3 cellular contexts compared by ENCODE assay signal in the genomic region with DNA sequence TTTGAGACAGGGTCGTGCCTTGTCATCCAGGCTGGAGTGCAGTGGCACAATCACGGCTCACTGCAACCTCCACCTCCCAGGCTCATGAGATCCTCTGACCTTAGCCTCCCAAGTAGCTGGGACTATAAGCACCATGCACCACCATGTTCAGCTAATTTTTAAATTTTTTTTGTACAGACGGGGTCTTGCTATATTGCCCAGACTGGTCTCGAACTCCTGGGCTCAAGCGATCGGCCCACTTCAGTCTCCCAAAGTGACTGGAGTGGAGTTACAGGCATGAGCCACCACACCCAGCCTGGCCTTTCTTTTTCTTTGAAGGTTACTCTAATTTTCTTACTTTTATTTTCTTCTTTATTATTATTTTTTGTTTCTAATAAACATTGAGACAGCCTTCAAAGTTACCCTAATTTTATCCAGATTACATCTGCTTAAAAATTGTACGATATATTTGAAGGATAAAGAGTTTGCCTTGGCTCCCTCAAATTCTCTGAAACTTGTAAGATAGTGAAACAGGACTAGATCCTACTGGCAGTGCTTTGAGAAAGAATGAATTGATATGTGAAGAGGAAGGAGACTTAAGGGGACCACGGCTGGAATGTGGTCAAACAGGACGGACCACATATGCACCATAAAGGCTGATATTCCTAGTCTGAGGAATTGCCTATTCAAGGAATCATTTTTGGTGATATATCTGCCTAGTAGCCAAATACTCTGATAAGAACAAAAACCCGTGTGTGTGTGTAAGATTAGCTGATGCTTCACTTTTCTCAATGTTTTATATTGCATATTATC.
TF ChIP-seq lines count a peak whose summit lies in the region.

No MANE protein-coding gene starts in this region.

TF ChIP-seq in HEK293, 187 proteins besides CTCF, POLR2A, EP300 and RAD21:
- TF ChIP-seq OSR2 (tag by site-specific recombination; IDR thresholded peaks at IDR 0.05) = no peak
- no peak for TF ChIP-seq ZNF660 (tag by site-specific recombination; IDR thresholded peaks at IDR 0.05)
- TF ChIP-seq, protein P1, sequence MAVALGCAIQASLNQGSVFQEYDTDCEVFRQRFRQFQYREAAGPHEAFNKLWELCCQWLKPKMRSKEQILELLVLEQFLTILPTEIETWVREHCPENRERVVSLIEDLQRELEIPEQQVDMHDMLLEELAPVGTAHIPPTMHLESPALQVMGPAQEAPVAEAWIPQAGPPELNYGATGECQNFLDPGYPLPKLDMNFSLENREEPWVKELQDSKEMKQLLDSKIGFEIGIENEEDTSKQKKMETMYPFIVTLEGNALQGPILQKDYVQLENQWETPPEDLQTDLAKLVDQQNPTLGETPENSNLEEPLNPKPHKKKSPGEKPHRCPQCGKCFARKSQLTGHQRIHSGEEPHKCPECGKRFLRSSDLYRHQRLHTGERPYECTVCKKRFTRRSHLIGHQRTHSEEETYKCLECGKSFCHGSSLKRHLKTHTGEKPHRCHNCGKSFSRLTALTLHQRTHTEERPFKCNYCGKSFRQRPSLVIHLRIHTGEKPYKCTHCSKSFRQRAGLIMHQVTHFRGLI (tag by site-specific recombination; IDR thresholded peaks at IDR 0.05) = no peak
- TF ChIP-seq, protein P2, sequence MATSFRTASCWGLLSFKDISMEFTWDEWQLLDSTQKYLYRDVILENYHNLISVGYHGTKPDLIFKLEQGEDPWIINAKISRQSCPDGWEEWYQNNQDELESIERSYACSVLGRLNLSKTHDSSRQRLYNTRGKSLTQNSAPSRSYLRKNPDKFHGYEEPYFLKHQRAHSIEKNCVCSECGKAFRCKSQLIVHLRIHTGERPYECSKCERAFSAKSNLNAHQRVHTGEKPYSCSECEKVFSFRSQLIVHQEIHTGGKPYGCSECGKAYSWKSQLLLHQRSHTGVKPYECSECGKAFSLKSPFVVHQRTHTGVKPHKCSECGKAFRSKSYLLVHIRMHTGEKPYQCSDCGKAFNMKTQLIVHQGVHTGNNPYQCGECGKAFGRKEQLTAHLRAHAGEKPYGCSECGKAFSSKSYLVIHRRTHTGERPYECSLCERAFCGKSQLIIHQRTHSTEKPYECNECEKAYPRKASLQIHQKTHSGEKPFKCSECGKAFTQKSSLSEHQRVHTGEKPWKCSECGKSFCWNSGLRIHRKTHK (tag by site-specific recombination; IDR thresholded peaks at IDR 0.05) = no peak
- TF ChIP-seq ZNF121 (tag by site-specific recombination; IDR thresholded peaks at IDR 0.05) = peak; percentile 21; the same call in 1 of the 2 replicates
- TF ChIP-seq, protein P3, sequence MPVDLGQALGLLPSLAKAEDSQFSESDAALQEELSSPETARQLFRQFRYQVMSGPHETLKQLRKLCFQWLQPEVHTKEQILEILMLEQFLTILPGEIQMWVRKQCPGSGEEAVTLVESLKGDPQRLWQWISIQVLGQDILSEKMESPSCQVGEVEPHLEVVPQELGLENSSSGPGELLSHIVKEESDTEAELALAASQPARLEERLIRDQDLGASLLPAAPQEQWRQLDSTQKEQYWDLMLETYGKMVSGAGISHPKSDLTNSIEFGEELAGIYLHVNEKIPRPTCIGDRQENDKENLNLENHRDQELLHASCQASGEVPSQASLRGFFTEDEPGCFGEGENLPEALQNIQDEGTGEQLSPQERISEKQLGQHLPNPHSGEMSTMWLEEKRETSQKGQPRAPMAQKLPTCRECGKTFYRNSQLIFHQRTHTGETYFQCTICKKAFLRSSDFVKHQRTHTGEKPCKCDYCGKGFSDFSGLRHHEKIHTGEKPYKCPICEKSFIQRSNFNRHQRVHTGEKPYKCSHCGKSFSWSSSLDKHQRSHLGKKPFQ (tag by site-specific recombination; IDR thresholded peaks at IDR 0.05) = no peak

TF ChIP-seq in H1, 55 proteins besides CTCF, POLR2A, EP300 and RAD21:
- TF ChIP-seq TAF1 (IDR thresholded peaks at IDR 0.05; ENCODE audit: low read depth, low read length) (peak; percentile 39; the same call in 1 of the 2 replicates), CHD2 (IDR thresholded peaks at IDR 0.05; ENCODE audit: low read length) (0 out of 2 replicates have a peak, but pooled peaks have one; percentile 7), BCL11A (IDR thresholded peaks at IDR 0.05; ENCODE audit: low read depth in 2 of 2, low read length in 2 of 2) (peak in 1 of 2 experiments; percentile 70), EZH2 (IDR thresholded peaks at IDR 0.05; ENCODE audit: low read depth, low read length, severe bottlenecking) (no peak), TCF12 (IDR thresholded peaks at IDR 0.05; ENCODE audit: low read depth, low read length) (peak; percentile 57; the same call in 1 of the 2 replicates), TEAD4 (IDR thresholded peaks at IDR 0.05; ENCODE audit: low read depth, low read length) (peak; percentile 99), SP1 (IDR thresholded peaks at IDR 0.05; ENCODE audit: low read depth, low read length) (peak; percentile 97), TBP (IDR thresholded peaks at IDR 0.05; ENCODE audit: low read depth, low read length) (peak; percentile 50), ASH2L (IDR thresholded peaks at IDR 0.05; ENCODE audit: low read length) (peak; percentile 94), EGR1 (IDR thresholded peaks at IDR 0.05; ENCODE audit: borderline replicate concordance, low read depth, low read length) (no peak)

TF ChIP-seq in SK-N-SH, 30 proteins besides CTCF, POLR2A, EP300 and RAD21:
- TF ChIP-seq, protein P4, sequence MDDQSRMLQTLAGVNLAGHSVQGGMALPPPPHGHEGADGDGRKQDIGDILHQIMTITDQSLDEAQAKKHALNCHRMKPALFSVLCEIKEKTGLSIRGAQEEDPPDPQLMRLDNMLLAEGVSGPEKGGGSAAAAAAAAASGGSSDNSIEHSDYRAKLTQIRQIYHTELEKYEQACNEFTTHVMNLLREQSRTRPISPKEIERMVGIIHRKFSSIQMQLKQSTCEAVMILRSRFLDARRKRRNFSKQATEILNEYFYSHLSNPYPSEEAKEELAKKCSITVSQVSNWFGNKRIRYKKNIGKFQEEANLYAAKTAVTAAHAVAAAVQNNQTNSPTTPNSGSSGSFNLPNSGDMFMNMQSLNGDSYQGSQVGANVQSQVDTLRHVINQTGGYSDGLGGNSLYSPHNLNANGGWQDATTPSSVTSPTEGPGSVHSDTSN (IDR thresholded peaks at IDR 0.05) = no peak
- TF ChIP-seq POLR2AphosphoS5 (IDR thresholded peaks at IDR 0.05; ENCODE audit: low read depth, low read length) (no peak), FOXM1 (IDR thresholded peaks at IDR 0.05; ENCODE audit: low read depth) (no peak), YY1 (IDR thresholded peaks at IDR 0.05; ENCODE audit: low read depth) (no peak), SMC3 (IDR thresholded peaks at IDR 0.05; ENCODE audit: low read depth, low read length) (no peak), TEAD4 (IDR thresholded peaks at IDR 0.05; ENCODE audit: borderline replicate concordance, insufficient read depth) (no peak), MXI1 (IDR thresholded peaks at IDR 0.05; ENCODE audit: low read depth, low read length) (no peak), GATA2 (CRISPR knock-in tag; IDR thresholded peaks at IDR 0.05) (no peak), CHD2 (IDR thresholded peaks at IDR 0.05; ENCODE audit: low read length, partially characterized antibody) (no peak), NRF1 (IDR thresholded peaks at IDR 0.05; ENCODE audit: low read depth, low read length) (no peak), ELF1 (IDR thresholded peaks at IDR 0.05) (no peak), EZH2phosphoT487 (IDR thresholded peaks at IDR 0.05; ENCODE audit: borderline replicate concordance, low read depth) (no peak), RFX5 (IDR thresholded peaks at IDR 0.05; ENCODE audit: low read length) (no peak), FOSL2 (IDR thresholded peaks at IDR 0.05; ENCODE audit: borderline replicate concordance, low read depth) (no peak), MEF2A (IDR thresholded peaks at IDR 0.05; ENCODE audit: borderline replicate concordance, low read depth) (no peak)
- TF ChIP-seq, protein P5, sequence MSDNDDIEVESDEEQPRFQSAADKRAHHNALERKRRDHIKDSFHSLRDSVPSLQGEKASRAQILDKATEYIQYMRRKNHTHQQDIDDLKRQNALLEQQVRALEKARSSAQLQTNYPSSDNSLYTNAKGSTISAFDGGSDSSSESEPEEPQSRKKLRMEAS (IDR thresholded peaks at IDR 0.05; ENCODE audit: low read depth) = no peak
